In the genomic region with DNA sequence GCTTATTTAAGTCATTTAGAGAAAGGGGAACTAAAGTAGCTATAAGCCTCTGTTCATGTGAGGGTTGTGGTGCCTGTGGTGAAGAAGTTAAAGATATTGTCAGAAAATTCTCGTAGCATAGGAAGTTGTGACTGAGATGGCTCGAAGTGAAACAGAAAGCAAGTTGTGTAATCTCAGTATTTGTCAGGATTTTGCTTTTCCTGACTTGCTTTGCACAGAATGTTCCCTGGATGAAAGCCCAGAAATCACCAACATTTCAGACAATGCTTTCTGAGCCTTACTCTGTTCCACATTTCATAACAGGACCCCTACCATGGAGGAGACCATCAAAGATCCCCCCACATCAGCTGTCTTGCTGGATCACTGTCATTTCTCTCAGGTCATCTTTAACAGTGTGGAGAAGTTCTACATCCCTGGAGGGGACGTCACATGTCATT, we compare ENCODE assay signal across 8 cellular contexts.
DNase-seq lines count a peak whose midpoint lies in the region; ATAC-seq and FAIRE-seq lines count a peak whose summit lies in the region.

No MANE protein-coding gene starts in this region.

- ATAC-seq in HG02763 (IDR thresholded peaks at IDR 0.05; ENCODE audit: unreplicated experiment), result peak; percentile 63

- peak; percentile 33 for DNase-seq in activated CD4-positive, alpha-beta T cell treated with anti-CD3 and anti-CD28 coated beads for 48 hours
- no peak for DNase-seq in activated CD4-positive, alpha-beta T cell treated with anti-CD3 and anti-CD28 coated beads for 1 hour
- DNase-seq in OCI-M1 (lab: John Stamatoyannopoulos, UW) (peak; percentile 94), middle frontal gyrus (ENCODE audit: extremely low spot score, low spot score) (peak; percentile 56), NCI-H1694 (lab: John Stamatoyannopoulos, UW) (no peak), NCI-H2196 treated with DMSO at 0.1 percent for 48 hours (lab: John Stamatoyannopoulos, UW; ENCODE audit: unreplicated experiment) (no peak)

- peak; percentile 58 for FAIRE-seq in colon (lab: Jason Lieb, UNC)

Comparison
In these comparisons a context has a peak if more than half of its experiments do, and no peak if none do; other contexts are left out.
1. DNase-seq: peak in activated CD4-positive, alpha-beta T cell treated with anti-CD3 and anti-CD28 coated beads for 48 hours (single experiment), OCI-M1 (single experiment) and middle frontal gyrus (single experiment); none in activated CD4-positive, alpha-beta T cell treated with anti-CD3 and anti-CD28 coated beads for 1 hour (single experiment), NCI-H1694 (single experiment) and NCI-H2196 treated with DMSO at 0.1 percent for 48 hours (single experiment).